29 cellular contexts compared by ENCODE assay signal in the genomic region with DNA sequence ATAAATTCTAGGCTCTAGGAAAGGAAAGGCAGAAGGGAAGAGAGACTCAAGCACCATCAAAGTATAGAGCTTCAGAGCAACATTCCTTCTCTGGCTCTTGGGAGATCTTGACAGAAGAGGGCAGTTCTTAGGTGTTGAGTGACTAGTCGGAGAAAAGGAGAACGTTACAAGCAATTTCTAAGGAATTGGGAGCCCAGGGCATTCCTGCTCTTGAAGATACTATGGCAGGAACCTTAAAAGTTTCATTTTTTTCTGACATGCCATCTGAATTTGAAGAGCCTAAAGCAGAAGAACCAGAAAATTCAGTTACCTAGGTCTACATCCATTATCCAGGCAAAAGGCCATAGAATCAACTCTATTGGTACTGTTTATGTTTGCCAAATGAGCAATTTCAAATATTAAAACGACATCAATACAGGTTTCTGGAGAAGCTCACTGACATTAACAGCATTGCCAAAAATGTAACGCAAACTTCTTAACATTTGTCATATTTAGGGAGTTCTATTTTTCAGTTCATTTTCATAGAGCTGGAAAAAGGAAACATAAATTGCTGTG.
"Had no signal": no experiment of that assay in that cellular context is flagged by ENCODE, and none has a peak within 500 bp of the region (broad histone marks: within the 10 kb centered on the region; RNA-seq: fewer than 3 reads in every experiment).

No MANE protein-coding gene starts in this region.

- ATAC-seq: activated CD4-positive, CD25-positive, alpha-beta regulatory T cell treated with anti-CD3 and anti-CD28 coated beads, Interleukin-2, amount 50 U/mL, for 24 hours; activated CD8-positive, alpha-beta T cell treated with anti-CD3 and anti-CD28 coated beads for 36 hours; activated T-cell treated with anti-CD3 and anti-CD28 coated beads, Interleukin-2, amount 50 U/mL, for 4 hours; activated T-helper 17 cell treated with anti-CD3 and anti-CD28 coated beads, Interleukin-2, amount 50 U/mL, for 72 hours; esophagus mucosa had no signal

- H3K27ac ChIP-seq: brain microvascular endothelial cell, coronary artery, dorsolateral prefrontal cortex, WERI-Rb-1 had no signal

- DNase-seq: activated B cell treated with CpG ODN at 0.5 μM for 24 hours; activated CD4-positive, alpha-beta T cell treated with anti-CD3 and anti-CD28 coated beads for 48 hours; activated CD4-positive, alpha-beta T cell treated with anti-CD3 and anti-CD28 coated beads, Interleukin-2, amount 50 U/mL, for 1 hour; activated CD4-positive, alpha-beta T cell treated with anti-CD3 and anti-CD28 coated beads, Interleukin-2, amount 50 U/mL, for 48 hours; activated CD8-positive, alpha-beta memory T cell treated with anti-CD3 and anti-CD28 coated beads for 24 hours; activated CD8-positive, alpha-beta T cell treated with anti-CD3 and anti-CD28 coated beads for 36 hours; activated effector memory CD4-positive, alpha-beta T cell treated with Interleukin-2 at 50 U/mL for 16 hours; activated gamma-delta T cell treated with Interleukin-2 at 50 U/mL for 16 hours; activated naive CD4-positive, alpha-beta T cell treated with anti-CD3 and anti-CD28 coated beads, Interleukin-2, amount 50 U/mL, for 16 hours; activated naive CD4-positive, alpha-beta T cell treated with Interleukin-2 at 50 U/mL for 16 hours; activated T-cell treated with anti-CD3 and anti-CD28 coated beads, Interleukin-2, amount 50 U/mL, for 4 hours; amniotic stem cell; anterior cingulate cortex; brain microvascular endothelial cell; dorsolateral prefrontal cortex; effector memory CD4-positive, alpha-beta T cell; endodermal cell; foreskin fibroblast; head of caudate nucleus; T1000; WERI-Rb-1 had no signal

- H3K36me3 Mint-ChIP-seq: activated naive CD8-positive, alpha-beta T cell had no signal

- H3K27me3 ChIP-seq: brain microvascular endothelial cell, dorsolateral prefrontal cortex had no signal

- H3K36me3 ChIP-seq: brain microvascular endothelial cell, WERI-Rb-1 had no signal

- H3K9me3 Mint-ChIP-seq: activated B cell treated with CpG ODN at 0.5 μM for 24 hours; activated CD8-positive, alpha-beta T cell treated with anti-CD3 and anti-CD28 coated beads for 36 hours; activated T-cell treated with anti-CD3 and anti-CD28 coated beads, Interleukin-2, amount 50 U/mL, for 4 hours; activated T-helper 17 cell treated with anti-CD3 and anti-CD28 coated beads, Interleukin-2, amount 50 U/mL, for 72 hours; central memory CD8-positive, alpha-beta T cell; dendritic cell treated with granulocyte-macrophage colony-stimulating factor and Interleukin-4, amounts not matched to agents 40 ng/mL and 50 ng/mL, for 4 days; endodermal cell; T-helper 2 cell treated with Interferon-gamma antibody and Interleukin-4, amounts not matched to agents 5 μg/mL and 100 μg/mL, for 36 hours had no signal

- H3K27ac Mint-ChIP-seq: activated B cell treated with CpG ODN at 0.5 μM for 24 hours; activated CD8-positive, alpha-beta T cell treated with anti-CD3 and anti-CD28 coated beads for 36 hours; activated naive CD8-positive, alpha-beta T cell; activated T-helper 17 cell treated with anti-CD3 and anti-CD28 coated beads, Interleukin-2, amount 50 U/mL, for 72 hours; dendritic cell treated with granulocyte-macrophage colony-stimulating factor and Interleukin-4, amounts not matched to agents 40 ng/mL and 50 ng/mL, for 4 days; endodermal cell; T-helper 2 cell treated with Interferon-gamma antibody and Interleukin-4, amounts not matched to agents 5 μg/mL and 100 μg/mL, for 36 hours had no signal

- H3K27me3 Mint-ChIP-seq: activated B cell treated with CpG ODN at 0.5 μM for 24 hours; activated naive CD8-positive, alpha-beta T cell; activated T-helper 17 cell treated with anti-CD3 and anti-CD28 coated beads, Interleukin-2, amount 50 U/mL, for 72 hours; dendritic cell treated with granulocyte-macrophage colony-stimulating factor and Interleukin-4, amounts not matched to agents 40 ng/mL and 50 ng/mL, for 4 days had no signal

- H3K4me1 Mint-ChIP-seq: activated B cell treated with CpG ODN at 0.5 μM for 24 hours; central memory CD8-positive, alpha-beta T cell had no signal

- H3K4me3 ChIP-seq: coronary artery, dorsolateral prefrontal cortex had no signal

- H3K4me3 Mint-ChIP-seq: activated B cell treated with CpG ODN at 0.5 μM for 24 hours; activated CD8-positive, alpha-beta T cell treated with anti-CD3 and anti-CD28 coated beads for 36 hours; activated naive CD8-positive, alpha-beta T cell; activated T-cell treated with anti-CD3 and anti-CD28 coated beads, Interleukin-2, amount 50 U/mL, for 4 hours; activated T-helper 17 cell treated with anti-CD3 and anti-CD28 coated beads, Interleukin-2, amount 50 U/mL, for 72 hours; central memory CD8-positive, alpha-beta T cell; dendritic cell treated with granulocyte-macrophage colony-stimulating factor and Interleukin-4, amounts not matched to agents 40 ng/mL and 50 ng/mL, for 4 days; endodermal cell; T-helper 2 cell treated with Interferon-gamma antibody and Interleukin-4, amounts not matched to agents 5 μg/mL and 100 μg/mL, for 36 hours had no signal
